In the genomic region with DNA sequence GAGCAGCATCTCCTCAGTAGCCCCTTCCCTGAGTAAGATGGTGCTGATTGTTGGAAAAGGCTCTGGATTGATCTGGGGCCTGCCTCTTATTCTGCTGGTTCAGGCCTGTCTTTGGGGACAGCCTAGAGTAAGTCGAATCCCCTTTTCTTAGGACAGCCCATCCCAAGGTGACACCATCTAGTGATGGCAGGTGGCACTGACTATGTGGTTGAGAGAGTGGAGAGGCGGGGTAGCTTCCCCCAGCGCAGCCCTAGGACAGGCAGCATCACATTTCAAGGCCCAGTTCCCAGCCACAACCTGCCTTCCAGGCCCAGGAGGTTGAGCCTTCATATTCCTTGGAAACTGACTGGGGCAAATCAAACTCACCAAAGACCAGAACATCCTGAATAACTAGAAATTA, we compare ENCODE assay signal across 26 cellular contexts.
"Had no signal": no experiment of that assay in that cellular context is flagged by ENCODE, and none has a peak within 500 bp of the region (broad histone marks: within the 10 kb centered on the region; RNA-seq: fewer than 3 reads in every experiment).

No MANE protein-coding gene starts in this region.

- H3K36me3 ChIP-seq: cardiac muscle cell had no signal

- H3K4me3 ChIP-seq: cardiac muscle cell, SK-N-MC had no signal

- DNase-seq: activated CD4-positive, alpha-beta memory T cell treated with anti-CD3 and anti-CD28 coated beads for 36 hours; activated CD4-positive, alpha-beta T cell treated with anti-CD3 and anti-CD28 coated beads, Interleukin-2, amount 10 ng/mL, durations not matched to agents 7 days and 5 days; activated CD4-positive, CD25-positive, alpha-beta regulatory T cell; activated CD8-positive, alpha-beta memory T cell treated with anti-CD3 and anti-CD28 coated beads for 24 hours; activated effector memory CD4-positive, alpha-beta T cell treated with anti-CD3 and anti-CD28 coated beads, Interleukin-2, amount 50 U/mL, for 16 hours; activated naive CD4-positive, alpha-beta T cell treated with anti-CD3 and anti-CD28 coated beads for 36 hours; activated naive CD8-positive, alpha-beta T cell treated with anti-CD3 and anti-CD28 coated beads for 36 hours; activated T-cell treated with anti-CD3 and anti-CD28 coated beads, Interleukin-2, amount 50 U/mL, for 4 hours; brain microvascular endothelial cell; KG1; NCI-H1048; NCI-H146; NCI-H187 treated with DMSO at 0.1 percent for 48 hours; NCI-H226; NCI-H69; NK-92 treated with Interleukin-12 subunit alpha and Interleukin-12 subunit beta, amount 100 ng/mL, for 24 hours; OCI-M1; RPMI8226; T-cell; T-helper 2 cell; T1000 had no signal

- H3K9me3 Mint-ChIP-seq: activated CD4-positive, alpha-beta memory T cell treated with anti-CD3 and anti-CD28 coated beads for 36 hours; activated CD4-positive, alpha-beta T cell treated with anti-CD3 and anti-CD28 coated beads, Interleukin-2, amount 10 ng/mL, durations not matched to agents 7 days and 5 days; activated naive CD4-positive, alpha-beta T cell treated with anti-CD3 and anti-CD28 coated beads for 36 hours; activated naive CD8-positive, alpha-beta T cell treated with anti-CD3 and anti-CD28 coated beads for 36 hours; activated T-cell treated with anti-CD3 and anti-CD28 coated beads, Interleukin-2, amount 50 U/mL, for 4 hours; T-cell had no signal

- H3K27ac ChIP-seq: brain microvascular endothelial cell, cardiac muscle cell, SK-N-MC had no signal

- H3K27ac Mint-ChIP-seq: activated CD4-positive, alpha-beta memory T cell treated with anti-CD3 and anti-CD28 coated beads for 36 hours; activated CD4-positive, alpha-beta T cell treated with anti-CD3 and anti-CD28 coated beads, Interleukin-2, amount 10 ng/mL, durations not matched to agents 7 days and 5 days; activated naive CD4-positive, alpha-beta T cell treated with anti-CD3 and anti-CD28 coated beads for 36 hours; activated naive CD8-positive, alpha-beta T cell treated with anti-CD3 and anti-CD28 coated beads for 36 hours; T-cell had no signal

- H3K36me3 Mint-ChIP-seq: activated CD4-positive, alpha-beta memory T cell treated with anti-CD3 and anti-CD28 coated beads for 36 hours; activated naive CD8-positive, alpha-beta T cell treated with anti-CD3 and anti-CD28 coated beads for 36 hours; T-cell had no signal

- H3K4me3 Mint-ChIP-seq: activated CD4-positive, alpha-beta memory T cell treated with anti-CD3 and anti-CD28 coated beads for 36 hours; activated CD4-positive, alpha-beta T cell treated with anti-CD3 and anti-CD28 coated beads, Interleukin-2, amount 10 ng/mL, durations not matched to agents 7 days and 5 days; activated naive CD4-positive, alpha-beta T cell treated with anti-CD3 and anti-CD28 coated beads for 36 hours; activated naive CD8-positive, alpha-beta T cell treated with anti-CD3 and anti-CD28 coated beads for 36 hours; activated T-cell treated with anti-CD3 and anti-CD28 coated beads, Interleukin-2, amount 50 U/mL, for 4 hours; T-cell had no signal

- ATAC-seq: activated T-cell treated with anti-CD3 and anti-CD28 coated beads, Interleukin-2, amount 50 U/mL, for 4 hours; Panc1; Right ventricle myocardium inferior; T-cell had no signal

- FAIRE-seq: TTC549 had no signal

- H3K27me3 ChIP-seq: brain microvascular endothelial cell, cardiac muscle cell had no signal
